Comparison of ENCODE assay signal across 7 cellular contexts in the genomic region with DNA sequence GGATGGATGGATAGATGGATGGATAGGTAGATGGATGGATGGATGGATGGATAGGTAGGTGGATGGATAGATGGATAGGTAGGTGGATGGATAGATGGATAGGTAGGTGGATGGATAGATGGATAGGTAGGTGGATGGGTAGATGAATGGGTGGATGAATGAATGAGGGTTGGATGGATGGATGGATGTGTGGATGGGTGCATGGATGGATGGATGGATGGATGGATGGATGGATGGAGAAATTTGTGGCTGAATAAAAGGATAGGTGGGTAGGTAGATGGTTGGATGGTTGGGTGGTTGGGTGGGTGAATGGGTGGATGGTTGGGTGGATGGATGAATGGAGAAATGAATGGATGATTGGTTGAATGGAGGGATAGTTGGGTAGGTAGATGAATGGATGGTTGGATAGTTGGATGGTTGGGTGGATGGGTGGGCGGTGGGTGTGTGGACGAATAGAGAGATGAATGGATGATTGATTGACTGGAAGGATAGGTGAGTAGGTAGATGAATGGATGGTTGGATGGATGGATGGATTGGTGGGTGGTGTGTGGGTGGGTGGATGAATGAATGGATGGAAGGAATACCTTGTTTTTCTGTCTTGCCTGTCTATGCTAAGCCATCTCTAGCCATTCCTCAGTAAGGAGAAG.
"Had no signal": no experiment of that assay in that cellular context is flagged by ENCODE, and none has a peak within 500 bp of the region (broad histone marks: within the 10 kb centered on the region; RNA-seq: fewer than 3 reads in every experiment).

No MANE protein-coding gene starts in this region.

- H3K27ac ChIP-seq: GM23248, KMS-11 had no signal

- H3K9me3 ChIP-seq: HAP-1 had no signal

- DNase-seq: GM23248, H7, KBM-7 had no signal

- H3K4me3 ChIP-seq: GM23248, HAP-1 had no signal

- H3K9ac ChIP-seq: GM23248, KMS-11 had no signal

- H3K4me2 ChIP-seq: KMS-11 had no signal

- H2AFZ ChIP-seq: GM23248 had no signal

- ATAC-seq: HCT116 had no signal

- H3K36me3 ChIP-seq: HAP-1 had no signal

- FAIRE-seq: HTR-8/SVneo had no signal

- H3K4me1 ChIP-seq: HAP-1 had no signal
